ENCODE assay signal across 7 cellular contexts in the genomic region with DNA sequence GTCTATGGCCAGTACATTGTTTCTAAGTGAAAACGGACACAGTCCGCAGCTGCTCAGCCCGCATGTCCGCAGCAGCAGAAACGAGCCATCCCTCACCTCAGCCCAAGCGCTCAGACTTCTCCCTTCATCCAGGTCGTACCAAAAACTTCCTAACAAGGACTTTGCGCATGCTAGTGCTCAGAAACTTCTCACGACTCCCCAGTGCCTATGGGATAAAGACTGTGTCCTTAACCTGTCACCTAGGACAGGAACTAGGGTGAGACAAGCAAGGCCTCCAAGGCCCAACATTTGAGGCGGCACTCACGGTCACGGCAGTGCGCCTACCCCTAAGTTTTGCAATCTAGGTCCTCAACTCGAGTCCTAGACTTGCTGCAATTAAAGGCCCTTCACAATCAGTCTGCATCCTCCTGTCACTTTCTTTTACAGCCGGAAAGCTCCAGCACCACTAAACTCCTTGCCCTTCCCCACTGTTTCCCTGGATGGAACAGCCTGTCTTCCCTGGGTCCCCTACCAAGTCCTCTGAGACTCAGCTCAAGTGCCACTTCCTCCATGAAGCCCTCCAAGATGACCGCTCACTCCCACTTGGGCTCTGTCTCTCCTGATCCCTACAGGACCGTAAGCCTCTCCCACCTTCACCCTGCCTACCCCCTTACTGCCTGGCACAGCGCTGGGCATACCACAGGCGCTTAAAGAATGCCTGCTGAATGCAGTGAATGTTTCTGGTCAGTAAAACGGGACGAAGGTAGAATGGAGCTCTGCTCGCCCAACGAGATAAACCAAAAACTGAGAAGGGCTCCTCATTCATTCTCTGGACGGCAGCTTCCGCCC. TPM values are rescaled to one million over a fixed set of nuclear protein-coding genes. Genes with fewer than 3 reads are reported as not detected.
DNase-seq lines count a peak whose midpoint lies in the region; ATAC-seq and TF ChIP-seq lines count a peak whose summit lies in the region.

No MANE protein-coding gene starts in this region.

- intact Hi-C loops in breast epithelium (cut with DNase I; ENCODE audit: low total_unique reads): no loop called here
- intact Hi-C loops in uterus (cut with DNase I; ENCODE audit: low total_unique reads): no loop called here

- WGBS in lung, 2 donors: 37 to 41% methylated on average over 25 of the region's 25 CpGs

- DNase-seq in GM12864 (ENCODE audit: low read depth) (no peak), MV-4-11 (lab: John Stamatoyannopoulos, UW) (peak; percentile 63), breast epithelium (ENCODE audit: low spot score in 2 of 2) (no peak), lung (ENCODE audit: low spot score) (no peak), uterus (no peak), cortex of kidney (lab: John Stamatoyannopoulos, UW) (no peak)
- no peak for DNase-seq in activated CD4-positive, alpha-beta T cell treated with anti-CD3 and anti-CD28 coated beads for 4 hours

- H3K9me3 ChIP-seq in breast epithelium (no peaks in the 10 kb centered on the region), lung (ENCODE audit: control insufficient read depth in 2 of 2, insufficient read depth in 1 of 2, low read length in 1 of 2) (no peaks in the 10 kb centered on the region), uterus (no peaks in the 10 kb centered on the region)

- no peak for TF ChIP-seq CTCF in GM12864 (IDR thresholded peaks at IDR 0.05; ENCODE audit: low read depth, low read length, missing control alignments)
- TF ChIP-seq CTCF in breast epithelium (IDR thresholded peaks at IDR 0.05): no peak
- TF ChIP-seq CTCF in lung (IDR thresholded peaks at IDR 0.05; ENCODE audit: control extremely low read depth, extremely low read depth): no peak
- TF ChIP-seq CTCF in uterus (IDR thresholded peaks at IDR 0.05): no peak

- H3K27me3 ChIP-seq in breast epithelium: no peaks in the 10 kb centered on the region
- no peaks in the 10 kb centered on the region for H3K27me3 ChIP-seq in lung (ENCODE audit: control insufficient read depth, insufficient read depth)
- no peaks in the 10 kb centered on the region for H3K27me3 ChIP-seq in uterus

- H3K27ac ChIP-seq in breast epithelium (peak overlapping the region; percentile 78 to 88), lung (ENCODE audit: low read depth in 1 of 2, low read length in 1 of 2) (no peak overlapping the region), uterus (peak overlapping the region in 1 of 2 donors; percentile 71)

- no peaks in the 10 kb centered on the region for H3K36me3 ChIP-seq in breast epithelium
- H3K36me3 ChIP-seq in lung (ENCODE audit: control insufficient read depth in 2 of 2, insufficient read depth in 2 of 2, low read length in 2 of 2): no peaks in the 10 kb centered on the region
- no peaks in the 10 kb centered on the region for H3K36me3 ChIP-seq in uterus

- no peak for ATAC-seq in lung (ENCODE audit: insufficient read depth, low FRiP score)

- H3K4me3 ChIP-seq in GM12864 (ENCODE audit: low read depth, low read length): peak overlapping the region; percentile 85
- peak overlapping the region; percentile 67 to 89 (median 71) for H3K4me3 ChIP-seq in breast epithelium
- peak overlapping the region; percentile 84 for H3K4me3 ChIP-seq in lung
- H3K4me3 ChIP-seq in uterus: peak overlapping the region; percentile 74 to 90

- no peak for TF ChIP-seq POLR2A in breast epithelium (IDR thresholded peaks at IDR 0.05)
- TF ChIP-seq POLR2A in uterus (IDR thresholded peaks at IDR 0.05): no peak

- peaks cover 5 to 9% of the 10 kb centered on the region in 2 donors for H3K4me1 ChIP-seq in breast epithelium
- peaks cover 5 to 6% of the 10 kb centered on the region in 2 donors for H3K4me1 ChIP-seq in lung (ENCODE audit: control insufficient read depth in 2 of 2, insufficient read depth in 2 of 2, low read length in 2 of 2)
- H3K4me1 ChIP-seq in uterus: peaks cover 0 to 5% of the 10 kb centered on the region in 2 donors

RNA-seq across cellular contexts. Expression of a gene that starts 1.2 kb away (rescaled TPM):
- total RNA-seq in breast epithelium (10 to 100 TPM; 16.5 to 23.1 (median 18.4) TPM), lung (10 to 100 TPM; 13.9 to 47.1 TPM), uterus (10 to 100 TPM in 2 of 4 donors, 1 to 10 TPM in 2; 1.8 to 34.0 (median 13.1) TPM)
- 10 to 100 TPM; 37.4 to 48.9 TPM for polyA plus RNA-seq in lung

RNA-seq across cellular contexts. Expression of a gene that starts 23.2 kb away (rescaled TPM):
- total RNA-seq in breast epithelium: 1 to 10 TPM; 5.3 to 7.9 (median 6.0) TPM
- total RNA-seq in lung: 10 to 100 TPM; 10.4 to 16.8 TPM
- 10 to 100 TPM; 12.0 to 21.7 TPM for polyA plus RNA-seq in lung
- total RNA-seq in uterus: 10 to 100 TPM in 1 of 4 donors, 1 to 10 TPM in 2, under 1 TPM in 1; 0.88 to 13.8 (median 8.3) TPM

RNA-seq across cellular contexts. Expression of a gene that starts 49.2 kb away (rescaled TPM):
- total RNA-seq in breast epithelium (10 to 100 TPM; 48.5 to 82.7 (median 60.0) TPM), lung (10 to 100 TPM; 46.2 to 57.7 TPM), uterus (100 to 1,000 TPM in 2 of 4 donors, 10 to 100 TPM in 2; 39.4 to 130 (median 77.4) TPM)
- 10 to 100 TPM in 1 of 2 donors, 1 to 10 TPM in 1; 8.1 to 14.8 TPM for polyA plus RNA-seq in lung

Comparison
In these comparisons a context has a peak if more than half of its experiments do, and no peak if none do; other contexts are left out.
1. H3K27ac ChIP-seq: peak in breast epithelium (2 of 2); none in lung (0 of 2).
2. Peak in every context shown above with its lines, with median percentiles within 50 percentile points of each other: H3K4me3 ChIP-seq.